8 cellular contexts compared by ENCODE assay signal in the genomic region with DNA sequence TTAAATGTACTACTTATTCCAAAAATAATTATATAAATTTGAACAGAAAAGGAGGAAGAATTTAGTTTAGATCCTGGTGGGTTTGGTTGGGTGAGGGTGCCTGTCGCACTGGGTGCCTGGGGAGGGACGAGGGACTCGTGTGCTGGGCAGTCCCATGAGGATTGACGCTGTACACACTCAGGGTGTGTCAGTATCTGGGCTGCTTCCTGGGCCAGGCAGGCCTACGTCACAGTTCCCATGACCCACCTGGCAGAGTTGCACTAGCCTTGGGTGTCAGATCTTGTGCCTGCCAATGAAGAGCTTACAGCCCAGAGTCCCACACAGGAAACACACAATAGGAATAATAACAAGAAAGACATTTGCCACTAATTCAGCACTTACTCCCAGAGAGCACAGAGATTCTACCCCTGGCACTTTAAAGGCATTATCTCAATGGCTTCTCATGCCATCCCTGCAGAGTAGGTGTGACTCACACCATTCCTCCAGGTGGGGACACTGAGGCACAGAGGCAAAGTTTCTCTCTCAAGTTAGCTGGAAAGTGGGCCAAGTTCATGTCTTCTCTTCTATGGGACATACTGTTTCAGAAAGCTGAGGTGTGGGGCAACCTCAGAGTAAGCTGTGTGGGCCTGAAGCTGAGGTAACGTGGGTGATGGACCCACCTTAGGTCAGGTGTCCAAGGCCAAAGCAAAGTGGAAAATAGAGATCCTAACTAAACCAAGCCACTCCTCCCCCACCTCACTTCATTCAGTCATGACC. TPM values are rescaled to one million over a fixed set of nuclear protein-coding genes. Genes with fewer than 3 reads are reported as not detected.
DNase-seq lines count a peak whose midpoint lies in the region; TF ChIP-seq lines count a peak whose summit lies in the region.

No MANE protein-coding gene starts in this region.

- WGBS in liver = 45% methylated on average over 6 of the region's 6 CpGs
- 69% methylated on average over 6 of the region's 6 CpGs for WGBS in prostate gland

- H3K36me3 Mint-ChIP-seq in brain (peaks cover 39% of the 10 kb centered on the region), type B pancreatic cell (no peaks in the 10 kb centered on the region)

- H3K9me3 ChIP-seq in liver (ENCODE audit: control insufficient read depth in 4 of 4, low read length in 3 of 4) = no peaks in the 10 kb centered on the region
- H3K9me3 ChIP-seq in prostate gland = no peaks in the 10 kb centered on the region

- H3K27me3 Mint-ChIP-seq in brain (peaks cover 5% of the 10 kb centered on the region), type B pancreatic cell (no peaks in the 10 kb centered on the region)

- H3K4me3 ChIP-seq in liver (ENCODE audit: low read depth in 1 of 3, low read length in 3 of 3) (no peak overlapping the region), prostate gland (no peak overlapping the region)

- H3K27ac ChIP-seq in liver (ENCODE audit: low read depth in 1 of 2, low read length in 2 of 2) = peak overlapping the region; percentile 100
- no peak overlapping the region for H3K27ac ChIP-seq in prostate gland

- intact Hi-C loops in prostate gland (cut with DNase I) = no loop called here

- peak overlapping the region in 4 of 5 experiments; percentile 44 to 94 (median 70) for H3K27ac Mint-ChIP-seq in brain
- H3K27ac Mint-ChIP-seq in type B pancreatic cell = peak overlapping the region; percentile 42

- H3K36me3 ChIP-seq in liver (ENCODE audit: control insufficient read depth in 4 of 4, insufficient read depth in 3 of 4, low read depth in 1 of 4, low read length in 3 of 4) (no peaks in the 10 kb centered on the region), prostate gland (no peaks in the 10 kb centered on the region)

- H3K9ac ChIP-seq in liver (ENCODE audit: low read depth in 1 of 2, low read length in 2 of 2) = no peak overlapping the region

- H3K4me1 ChIP-seq in liver (ENCODE audit: control insufficient read depth in 4 of 4, insufficient read depth in 4 of 4, low read length in 3 of 4) (peaks cover 15 to 45% (median 32%) of the 10 kb centered on the region in 4 donors), prostate gland (replicated peaks) (no peaks in the 10 kb centered on the region)

- TF ChIP-seq RAD21 in liver (IDR thresholded peaks at IDR 0.05) = no peak

- POLR2A ChIA-PET in GM10248 (lab: Yijun Ruan, JAX) = no interaction called here

- H3K4me3 Mint-ChIP-seq in brain (peak overlapping the region in 2 of 5 experiments; percentile 13 to 80), type B pancreatic cell (no peak overlapping the region)

- TF ChIP-seq CTCF in brain (conservative IDR thresholded peaks at IDR 0.05) (no peak), liver (IDR thresholded peaks at IDR 0.05; ENCODE audit: low read depth, low read length, missing input control) (no peak), type B pancreatic cell (conservative IDR thresholded peaks at IDR 0.05) (no peak), prostate gland (IDR thresholded peaks at IDR 0.05) (no peak), GM10248 (IDR thresholded peaks at IDR 0.05; ENCODE audit: control extremely low read depth, extremely low read depth, low read depth, missing control alignments) (no peak)

- peaks cover 14% of the 10 kb centered on the region for H3K4me1 Mint-ChIP-seq in brain
- peaks cover 25% of the 10 kb centered on the region for H3K4me1 Mint-ChIP-seq in type B pancreatic cell (ENCODE audit: unreplicated experiment)

- no peaks in the 10 kb centered on the region for H3K9me3 Mint-ChIP-seq in brain
- H3K9me3 Mint-ChIP-seq in type B pancreatic cell = no peaks in the 10 kb centered on the region

- peak; percentile 72 for DNase-seq in activated effector memory CD4-positive, alpha-beta T cell treated with anti-CD3 and anti-CD28 coated beads, Interleukin-2, amount 50 U/mL, for 16 hours
- DNase-seq in activated effector memory CD4-positive, alpha-beta T cell treated with Interleukin-2 at 50 U/mL for 16 hours = no peak
- DNase-seq in type B pancreatic cell (ENCODE audit: extremely low spot score, unreplicated experiment) (peak; percentile 54), prostate gland (ENCODE audit: low spot score) (no peak), GM10248 (ENCODE audit: extremely low spot score) (no peak), NCI-H1105 (lab: John Stamatoyannopoulos, UW) (no peak)

- TF ChIP-seq POLR2A in prostate gland (IDR thresholded peaks at IDR 0.05) = no peak

- H3K27me3 ChIP-seq in liver (ENCODE audit: control insufficient read depth in 4 of 4, insufficient read depth in 4 of 4, low read length in 3 of 4) (no peaks in the 10 kb centered on the region), prostate gland (replicated peaks; ENCODE audit: insufficient read depth) (no peaks in the 10 kb centered on the region)

- CTCF ChIA-PET in GM10248 (lab: Yijun Ruan, JAX) = interaction anchor here (1.0 to 1.7 kb wide), 6 partner anchors 10 to 137 kb away, joined by 3 to 5 read pairs (median 4); partner anchors contain the start of gene NSFL1C

TF ChIP-seq in liver, 16 proteins besides CTCF, POLR2A, EP300 and RAD21:
- TF ChIP-seq FOXA2 (IDR thresholded peaks at IDR 0.05) (no peak), EGR1 (IDR thresholded peaks at IDR 0.05; ENCODE audit: low read depth in 2 of 2) (no peak), YY1 (IDR thresholded peaks at IDR 0.05) (no peak), RXRA (IDR thresholded peaks at IDR 0.05) (peak in 1 of 2 donors; percentile 38), NR2F2 (IDR thresholded peaks at IDR 0.05) (no peak), JUND (IDR thresholded peaks at IDR 0.05) (peak; percentile 10 to 17), REST (IDR thresholded peaks at IDR 0.05) (peak; percentile 56), SP1 (IDR thresholded peaks at IDR 0.05) (peak; percentile 48), HNF4A (conservative IDR thresholded peaks at IDR 0.05) (peak in 1 of 2 donors; percentile 40), TAF1 (conservative IDR thresholded peaks at IDR 0.05) (no peak), GABPA (IDR thresholded peaks at IDR 0.05 in 1 of 2, conservative IDR thresholded peaks at IDR 0.05 in 1 of 2) (peak in 1 of 2 donors; percentile 53)
- TF ChIP-seq, protein P1, sequence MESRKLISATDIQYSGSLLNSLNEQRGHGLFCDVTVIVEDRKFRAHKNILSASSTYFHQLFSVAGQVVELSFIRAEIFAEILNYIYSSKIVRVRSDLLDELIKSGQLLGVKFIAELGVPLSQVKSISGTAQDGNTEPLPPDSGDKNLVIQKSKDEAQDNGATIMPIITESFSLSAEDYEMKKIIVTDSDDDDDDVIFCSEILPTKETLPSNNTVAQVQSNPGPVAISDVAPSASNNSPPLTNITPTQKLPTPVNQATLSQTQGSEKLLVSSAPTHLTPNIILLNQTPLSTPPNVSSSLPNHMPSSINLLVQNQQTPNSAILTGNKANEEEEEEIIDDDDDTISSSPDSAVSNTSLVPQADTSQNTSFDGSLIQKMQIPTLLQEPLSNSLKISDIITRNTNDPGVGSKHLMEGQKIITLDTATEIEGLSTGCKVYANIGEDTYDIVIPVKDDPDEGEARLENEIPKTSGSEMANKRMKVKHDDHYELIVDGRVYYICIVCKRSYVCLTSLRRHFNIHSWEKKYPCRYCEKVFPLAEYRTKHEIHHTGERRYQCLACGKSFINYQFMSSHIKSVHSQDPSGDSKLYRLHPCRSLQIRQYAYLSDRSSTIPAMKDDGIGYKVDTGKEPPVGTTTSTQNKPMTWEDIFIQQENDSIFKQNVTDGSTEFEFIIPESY (IDR thresholded peaks at IDR 0.05) = no peak
- TF ChIP-seq, protein P2, sequence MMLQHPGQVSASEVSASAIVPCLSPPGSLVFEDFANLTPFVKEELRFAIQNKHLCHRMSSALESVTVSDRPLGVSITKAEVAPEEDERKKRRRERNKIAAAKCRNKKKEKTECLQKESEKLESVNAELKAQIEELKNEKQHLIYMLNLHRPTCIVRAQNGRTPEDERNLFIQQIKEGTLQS (IDR thresholded peaks at IDR 0.05) = no peak

RNA-seq across cellular contexts. Expression of gene SDCBP2, which starts 1.3 kb away (rescaled TPM):
- polyA plus RNA-seq in brain (ENCODE audit: insufficient read depth, low read depth, low replicate concordance) (9.5 TPM), liver (1 to 10 TPM; 5.8 to 6.1 TPM)
- total RNA-seq in liver (1 to 10 TPM; 1.9 to 3.6 TPM), type B pancreatic cell (ENCODE audit: low replicate concordance) (4.9 and 7.4 TPM in 2 replicates), prostate gland (1 to 10 TPM; 4.0 to 7.3 TPM)

Comparison
In these comparisons a context has a peak if more than half of its experiments do, and no peak if none do; other contexts are left out.
1. DNase-seq: peak in activated effector memory CD4-positive, alpha-beta T cell treated with anti-CD3 and anti-CD28 coated beads, Interleukin-2, amount 50 U/mL, for 16 hours (single experiment) and type B pancreatic cell (single experiment); none in activated effector memory CD4-positive, alpha-beta T cell treated with Interleukin-2 at 50 U/mL for 16 hours (single experiment), prostate gland (single experiment), GM10248 (single experiment) and NCI-H1105 (single experiment).
2. H3K27ac ChIP-seq: peak in liver (2 of 2); none in prostate gland (0 of 2).